Comparison of ENCODE assay signal across 10 cellular contexts in the genomic region with DNA sequence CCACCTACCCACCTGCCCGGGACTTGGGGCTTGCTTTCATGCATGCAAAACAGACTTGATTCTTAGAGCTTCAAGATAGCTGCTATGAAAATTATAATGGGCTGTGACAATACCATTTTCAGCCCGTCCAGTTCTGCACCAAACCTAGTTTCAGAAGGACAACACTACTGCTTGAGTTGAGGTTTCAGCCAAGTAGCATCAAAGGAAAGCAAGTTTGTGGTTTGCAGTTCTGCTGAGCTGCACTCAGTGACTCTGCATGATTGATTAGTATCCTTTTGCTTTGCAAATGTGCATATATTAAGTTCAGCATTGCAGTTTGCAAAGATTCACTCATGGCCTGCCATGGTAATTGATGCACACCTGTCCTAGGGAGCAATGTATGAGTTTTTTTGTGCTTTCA.
A peak's percentile ranks its signal among the peaks of the same experiment; 100 is the strongest.
DNase-seq lines count a peak whose midpoint lies in the region; ATAC-seq and TF ChIP-seq lines count a peak whose summit lies in the region.
"Had no signal": no experiment of that assay in that cellular context is flagged by ENCODE, and none has a peak within 500 bp of the region (broad histone marks: within the 10 kb centered on the region; RNA-seq: fewer than 3 reads in every experiment).

No MANE protein-coding gene starts in this region.

- DNase-seq in GM13976 (ENCODE audit: low spot score) (peak; percentile 27), Karpas-422 (peak; percentile 97), CD14-positive monocyte (ENCODE audit: low spot score) (no peak), sigmoid colon (no peak)
- DNase-seq in activated naive CD8-positive, alpha-beta T cell treated with anti-CD3 and anti-CD28 coated beads for 36 hours: no peak
- DNase-seq in activated CD4-positive, alpha-beta T cell treated with anti-CD3 and anti-CD28 coated beads for 48 hours: no peak
- DNase-seq: AML-193, pancreas had no signal

- no peak overlapping the region for H3K9ac ChIP-seq in Karpas-422 (ENCODE audit: low read length)

- TF ChIP-seq CTCF in GM13976 (IDR thresholded peaks at IDR 0.05; ENCODE audit: borderline replicate concordance, control extremely low read depth, extremely low read depth, insufficient read depth, missing control alignments) (no peak), CD14-positive monocyte (IDR thresholded peaks at IDR 0.05) (no peak), sigmoid colon (IDR thresholded peaks at IDR 0.05) (no peak)

- WGBS in sigmoid colon, 2 donors: 62 to 87% methylated on average over 2 of the region's 2 CpGs

- H3K27ac ChIP-seq in Karpas-422 (ENCODE audit: low read length) (peak overlapping the region; percentile 95), sigmoid colon (no peak overlapping the region)
- H3K27ac ChIP-seq: pancreas had no signal

- H3K27me3 Mint-ChIP-seq in CD14-positive monocyte (ENCODE audit: low read depth in 3 of 3): peaks cover 0 to 3% (median 0%) of the 10 kb centered on the region in 3 donors
- H3K27me3 Mint-ChIP-seq in activated naive CD8-positive, alpha-beta T cell treated with anti-CD3 and anti-CD28 coated beads for 36 hours: no peaks in the 10 kb centered on the region

- H3K27ac Mint-ChIP-seq in CD14-positive monocyte: no peak overlapping the region
- H3K27ac Mint-ChIP-seq in activated naive CD8-positive, alpha-beta T cell treated with anti-CD3 and anti-CD28 coated beads for 36 hours: no peak overlapping the region

- no peak overlapping the region for H2AFZ ChIP-seq in Karpas-422 (ENCODE audit: low read length)

- H3K36me3 Mint-ChIP-seq in CD14-positive monocyte: no peaks in the 10 kb centered on the region
- H3K36me3 Mint-ChIP-seq in activated naive CD8-positive, alpha-beta T cell treated with anti-CD3 and anti-CD28 coated beads for 36 hours: no peaks in the 10 kb centered on the region

- no peak for TF ChIP-seq EP300 in sigmoid colon (IDR thresholded peaks at IDR 0.05)

- H3K27me3 ChIP-seq in Karpas-422 (ENCODE audit: low read length) (no peaks in the 10 kb centered on the region), sigmoid colon (no peaks in the 10 kb centered on the region)
- H3K27me3 ChIP-seq: pancreas had no signal

- H3K4me1 ChIP-seq in Karpas-422 (ENCODE audit: low read length) (peaks cover 67% of the 10 kb centered on the region), sigmoid colon (no peaks in the 10 kb centered on the region)
- H3K4me1 ChIP-seq: pancreas had no signal

- no peaks in the 10 kb centered on the region for H3K79me2 ChIP-seq in Karpas-422 (ENCODE audit: low read length)

- H3K4me3 ChIP-seq in Karpas-422 (ENCODE audit: low read length) (no peak overlapping the region), sigmoid colon (no peak overlapping the region)
- H3K4me3 ChIP-seq: pancreas had no signal

- no peaks in the 10 kb centered on the region for H3K9me2 ChIP-seq in Karpas-422 (replicated peaks; ENCODE audit: insufficient read depth, low read length)

- ATAC-seq in GM19455 (IDR thresholded peaks at IDR 0.05; ENCODE audit: unreplicated experiment) (peak; percentile 95), HG02943 (IDR thresholded peaks at IDR 0.05; ENCODE audit: low read depth, unreplicated experiment) (peak; percentile 92)
- ATAC-seq: pancreas had no signal

- peak overlapping the region; percentile 61 for H3K4me2 ChIP-seq in Karpas-422 (ENCODE audit: low read depth, low read length, poor library complexity, severe bottlenecking)

- H3K9me3 ChIP-seq in Karpas-422 (ENCODE audit: low read length) (no peaks in the 10 kb centered on the region), sigmoid colon (no peaks in the 10 kb centered on the region)
- H3K9me3 ChIP-seq: pancreas had no signal

- no peaks in the 10 kb centered on the region for H3K36me3 ChIP-seq in Karpas-422 (ENCODE audit: insufficient read depth, low read length)
- no peaks in the 10 kb centered on the region for H3K36me3 ChIP-seq in sigmoid colon
- H3K36me3 ChIP-seq: pancreas had no signal

- no peaks in the 10 kb centered on the region for H4K20me1 ChIP-seq in Karpas-422 (ENCODE audit: insufficient read depth, low read depth, low read length)

- no peak for TF ChIP-seq POLR2A in sigmoid colon (IDR thresholded peaks at IDR 0.05)

- in situ Hi-C loops in GM13976 (cut with MboI; ENCODE audit: low sequenced_read_pairs, unreplicated experiment): no loop called here

- intact Hi-C loops in CD14-positive monocyte (cut with micrococcal nuclease): no loop called here
- intact Hi-C loops in sigmoid colon (cut with DNase I): no loop called here

- no peaks in the 10 kb centered on the region for H3K4me1 Mint-ChIP-seq in CD14-positive monocyte
- H3K4me1 Mint-ChIP-seq in activated naive CD8-positive, alpha-beta T cell treated with anti-CD3 and anti-CD28 coated beads for 36 hours: no peaks in the 10 kb centered on the region

- peaks cover 0 to 3% (median 0%) of the 10 kb centered on the region in 7 donors for H3K9me3 Mint-ChIP-seq in CD14-positive monocyte
- no peaks in the 10 kb centered on the region for H3K9me3 Mint-ChIP-seq in activated naive CD8-positive, alpha-beta T cell treated with anti-CD3 and anti-CD28 coated beads for 36 hours

- no peak overlapping the region for H3K4me3 Mint-ChIP-seq in CD14-positive monocyte
- no peak overlapping the region for H3K4me3 Mint-ChIP-seq in activated naive CD8-positive, alpha-beta T cell treated with anti-CD3 and anti-CD28 coated beads for 36 hours

Comparison
In these comparisons a context has a peak if more than half of its experiments do, and no peak if none do; other contexts are left out.
1. DNase-seq: peak in GM13976 (single experiment) and Karpas-422 (single experiment); none in CD14-positive monocyte (single experiment), activated naive CD8-positive, alpha-beta T cell treated with anti-CD3 and anti-CD28 coated beads for 36 hours (single experiment), activated CD4-positive, alpha-beta T cell treated with anti-CD3 and anti-CD28 coated beads for 48 hours (single experiment) and sigmoid colon (single experiment).